8 cellular contexts compared by ENCODE assay signal in the genomic region with DNA sequence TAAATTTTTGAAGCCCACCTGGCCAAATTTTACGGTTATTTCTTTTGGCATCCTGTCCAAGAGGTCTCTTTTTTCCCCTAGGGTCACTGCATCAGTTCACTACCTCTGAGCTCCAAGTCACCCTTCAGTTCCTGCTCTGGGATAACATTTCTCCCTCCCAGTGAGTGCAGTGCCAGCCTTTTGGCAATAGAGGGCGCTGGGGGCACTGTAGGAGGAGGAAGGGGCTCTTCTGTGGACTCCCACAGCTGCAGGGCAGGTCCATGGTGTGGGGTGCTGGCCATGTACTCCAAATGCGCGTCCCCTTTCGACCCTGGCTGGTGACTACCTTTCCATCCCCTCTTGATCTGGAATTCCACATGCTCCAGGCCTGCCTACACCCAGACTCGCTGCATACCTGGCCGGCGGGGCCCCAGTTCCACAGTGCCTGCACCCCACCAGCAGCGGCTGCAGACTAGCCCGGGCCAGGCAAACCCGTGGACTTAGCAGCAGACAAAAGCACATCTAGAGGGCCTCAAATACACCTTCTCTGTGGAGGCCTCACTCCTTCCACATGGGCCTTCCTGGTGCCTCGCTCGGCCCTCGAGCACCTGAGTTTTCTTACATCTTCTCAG. TPM values are rescaled to one million over a fixed set of nuclear protein-coding genes. Genes with fewer than 3 reads are reported as not detected.
DNase-seq lines count a peak whose midpoint lies in the region; ATAC-seq, FAIRE-seq and TF ChIP-seq lines count a peak whose summit lies in the region.

No MANE protein-coding gene starts in this region.

- no peak for TF ChIP-seq POLR2A in K562 (conservative IDR thresholded peaks at IDR 0.05)

- H3K27ac ChIP-seq in BLaER1 (0 out of 2 replicates have a peak overlapping the region, but pooled peaks have one; percentile 23), K562 (ENCODE audit: extremely low read depth, low read depth, low read length) (no peak overlapping the region), mesenchymal stem cell (ENCODE audit: low read length, poor library complexity, severe bottlenecking) (no peak overlapping the region)

- no peak overlapping the region for H3K14ac ChIP-seq in mesenchymal stem cell (ENCODE audit: low read length in 2 of 2)

- no peak for TF ChIP-seq EP300 in K562 (IDR thresholded peaks at IDR 0.05; ENCODE audit: low read length)

- peak overlapping the region; percentile 30 for H4K8ac ChIP-seq in mesenchymal stem cell (ENCODE audit: low read length)

- H3K4ac ChIP-seq in mesenchymal stem cell (ENCODE audit: low read depth in 1 of 2, low read length in 2 of 2) = no peak overlapping the region

- H2AFZ ChIP-seq in K562 (ENCODE audit: low read depth, low read length) (no peak overlapping the region), mesenchymal stem cell (ENCODE audit: low read depth, low read length) (no peak overlapping the region)

- CTCF ChIA-PET in K562 (lab: Yijun Ruan, JAX; ENCODE audit: low intra/inter-chr PET ratio) = interaction anchor here (0.9 kb wide), 1 partner anchor 45 kb away, joined by 3 read pairs; no protein-coding TSS in a partner anchor

- 42% methylated on average over 14 of the region's 14 CpGs for WGBS in K562 (ENCODE audit: insufficient coverage, low coverage, missing lambda C conversion rate)
- WGBS in mesenchymal stem cell = 83% methylated on average over 13 of the region's 14 CpGs

- no peak overlapping the region for H2BK12ac ChIP-seq in mesenchymal stem cell (ENCODE audit: low read length in 2 of 2)

- no peak overlapping the region for H3K18ac ChIP-seq in mesenchymal stem cell (ENCODE audit: low read depth in 1 of 2, low read length in 2 of 2)

- DNase-seq in GM12865 (ENCODE audit: low read depth) (no peak), NOMO-1 treated with dmso at 0.1 percent for 144 hours (lab: John Stamatoyannopoulos, UW; ENCODE audit: unreplicated experiment) (peak; percentile 16), K562 (ENCODE audit: extremely low read depth in 1 of 4, low spot score in 3 of 4) (peak; percentile 66 to 80 (median 68)), mesenchymal stem cell (no peak)

- H3K79me2 ChIP-seq in K562 (ENCODE audit: control insufficient read depth, insufficient read depth, low read length) = no peaks in the 10 kb centered on the region

- no peaks in the 10 kb centered on the region for H3K36me3 ChIP-seq in BLaER1
- no peaks in the 10 kb centered on the region for H3K36me3 ChIP-seq in K562 (ENCODE audit: control insufficient read depth, insufficient read depth, low read length)
- no peaks in the 10 kb centered on the region for H3K36me3 ChIP-seq in mesenchymal stem cell (ENCODE audit: control insufficient read depth in 1 of 2, insufficient read depth in 2 of 2, low read depth in 1 of 2, low read length in 2 of 2)

- H4K91ac ChIP-seq in mesenchymal stem cell (ENCODE audit: low read length) = no peak overlapping the region

- H3K9ac ChIP-seq in BLaER1 = no peak overlapping the region
- no peak overlapping the region for H3K9ac ChIP-seq in K562 (ENCODE audit: insufficient read depth in 1 of 2, low read depth in 2 of 2, low read length in 2 of 2)
- no peak overlapping the region for H3K9ac ChIP-seq in mesenchymal stem cell (ENCODE audit: low read length)

- no peaks in the 10 kb centered on the region for H3K79me1 ChIP-seq in mesenchymal stem cell (replicated peaks; ENCODE audit: low read length, poor library complexity, severe bottlenecking)

- in situ Hi-C loops in K562 (cut with MboI) = no loop called here

- H2BK5ac ChIP-seq in mesenchymal stem cell (ENCODE audit: low read depth, low read length, poor library complexity, severe bottlenecking) = no peak overlapping the region

- no peak overlapping the region for H3K23ac ChIP-seq in mesenchymal stem cell (ENCODE audit: low read length in 2 of 2)

- BruUV-seq in K562 (replicated peaks; lab: Mats Ljungman, UMichigan) = no TSS peak

- H3K9me1 ChIP-seq in K562 (ENCODE audit: control insufficient read depth, insufficient read depth, low read length) = no peaks in the 10 kb centered on the region

- H3K27me3 ChIP-seq in BLaER1 (no peaks in the 10 kb centered on the region), K562 (ENCODE audit: control insufficient read depth in 2 of 2, insufficient read depth in 2 of 2, low read length in 2 of 2) (peaks cover 2 to 16% of the 10 kb centered on the region in 2 experiments; a peak in 3 of 5 replicates), mesenchymal stem cell (ENCODE audit: control insufficient read depth in 1 of 2, insufficient read depth in 1 of 2, low read length in 2 of 2) (no peaks in the 10 kb centered on the region)

- FAIRE-seq in K562 (lab: Jason Lieb, UNC) = peak; percentile 81

- peaks cover 80% of the 10 kb centered on the region for H3K4me1 ChIP-seq in BLaER1
- H3K4me1 ChIP-seq in K562 (replicated peaks in 1 of 2; ENCODE audit: control insufficient read depth in 2 of 2, insufficient read depth in 2 of 2, low read length in 2 of 2) = peaks cover 0 to 6% of the 10 kb centered on the region in 2 experiments; a peak in 1 of 5 replicates
- H3K4me1 ChIP-seq in mesenchymal stem cell (ENCODE audit: control insufficient read depth, insufficient read depth, low read depth, low read length) = no peaks in the 10 kb centered on the region

- H4K20me1 ChIP-seq in BLaER1 (no peaks in the 10 kb centered on the region), K562 (replicated peaks; ENCODE audit: control insufficient read depth, insufficient read depth, low read length) (0 out of 2 replicates have a peak, but pooled peaks cover 8% of the 10 kb centered on the region)

- H2BK15ac ChIP-seq in mesenchymal stem cell (ENCODE audit: low read depth, poor library complexity, severe bottlenecking) = no peak overlapping the region

- peak; percentile 57 for TF ChIP-seq CTCF in GM12865 (IDR thresholded peaks at IDR 0.05; ENCODE audit: insufficient read depth, low read depth, low read length, missing control alignments)
- peak; percentile 83 to 94 (median 83) for TF ChIP-seq CTCF in K562 (IDR thresholded peaks at IDR 0.05 in 2 of 3, conservative IDR thresholded peaks at IDR 0.05 in 1 of 3; ENCODE audit: insufficient read depth in 2 of 3, low read depth in 1 of 3, low read length in 3 of 3)

- intact Hi-C loops in K562 (cut with micrococcal nuclease) = loop anchor here (5.0 kb wide), 1 partner anchor 47 kb away; no protein-coding TSS in a partner anchor

- no peaks in the 10 kb centered on the region for H3K9me3 ChIP-seq in BLaER1
- no peaks in the 10 kb centered on the region for H3K9me3 ChIP-seq in K562 (replicated peaks; ENCODE audit: control insufficient read depth, insufficient read depth, low read depth, low read length)
- H3K9me3 ChIP-seq in mesenchymal stem cell (ENCODE audit: control insufficient read depth, low read length) = no peaks in the 10 kb centered on the region

- peak in 1 of 2 experiments; percentile 63; a peak in 2 of 4 replicates for TF ChIP-seq RAD21 in K562 (CRISPR knock-in tag; conservative IDR thresholded peaks at IDR 0.05 in 1 of 2, IDR thresholded peaks at IDR 0.05 in 1 of 2)

- no peak overlapping the region for H2BK120ac ChIP-seq in mesenchymal stem cell (ENCODE audit: low read depth, low read length)

- POLR2A ChIA-PET in K562 (lab: Yijun Ruan, JAX) = interaction anchor here (0.6 to 0.9 kb wide), 4 partner anchors 9 to 34 kb away, joined by 3 to 4 read pairs (median 3); no protein-coding TSS in a partner anchor

- H3K4me3 ChIP-seq in BLaER1 (no peak overlapping the region), GM12865 (ENCODE audit: low read depth, low read length) (no peak overlapping the region), K562 (no peak overlapping the region), mesenchymal stem cell (ENCODE audit: insufficient read depth in 1 of 2, low read depth in 1 of 2, low read length in 2 of 2) (no peak overlapping the region)

- ATAC-seq in K562 (peak; percentile 92), HG03432 (IDR thresholded peaks at IDR 0.05; ENCODE audit: unreplicated experiment) (no peak), HG02852 (IDR thresholded peaks at IDR 0.05; ENCODE audit: unreplicated experiment) (no peak), GM21515 (IDR thresholded peaks at IDR 0.05; ENCODE audit: unreplicated experiment) (no peak)

- no peak overlapping the region for H2AK5ac ChIP-seq in mesenchymal stem cell (ENCODE audit: low read length, severe bottlenecking)

- peak overlapping the region; percentile 34 for H3K4me2 ChIP-seq in BLaER1
- no peak overlapping the region for H3K4me2 ChIP-seq in K562 (ENCODE audit: insufficient read depth, low read length)
- H3K4me2 ChIP-seq in mesenchymal stem cell (ENCODE audit: low read length, poor library complexity, severe bottlenecking) = no peak overlapping the region

RNA-seq across cellular contexts. Expression of a gene that starts 20.3 kb away (rescaled TPM):
- total RNA-seq in K562 (2011; cell fraction: chromatin; rRNA removed; ENCODE audit: low replicate concordance) = 3.9 and 9.8 TPM in 2 replicates
- 5.9 and 7.5 TPM in 2 replicates for total RNA-seq in K562 (2011; cell fraction: nucleolus; rRNA removed)
- total RNA-seq in K562 (2011; cell fraction: nucleoplasm; rRNA removed) = 6.2 and 9.3 TPM in 2 replicates
- total RNA-seq in K562 (2014; rRNA removed) (8.2 and 14.7 TPM in 2 replicates), K562 (2014; rRNA removed; fragmentation: Illumina TruSeq; extraction: Trizol) (0.77 and 1.9 TPM in 2 replicates), K562 (2015; rRNA removed; fragmentation: Illumina TruSeq; extraction: Trizol) (4.8 and 4.9 TPM in 2 replicates), K562 (2021) (8.3 and 8.4 TPM in 2 replicates)
- polyA plus RNA-seq in K562 (2011; rRNA removed) (3.2 and 5.8 TPM in 2 replicates), K562 (2014; fragmentation: Illumina TruSeq; extraction: Trizol) (7.6 and 10.8 TPM in 2 replicates), K562 (2014; fragmentation: Nextera tagmentation; extraction: Ambion mirVana) (under 1 TPM; 0.13 to 0.94 TPM), K562 (2014; rRNA removed) (8.4 and 10.7 TPM in 2 replicates)
- 9.7 and 20.4 TPM in 2 replicates for polyA plus RNA-seq in K562 (2011; cell fraction: cytosol; rRNA removed)
- polyA plus RNA-seq in K562 (2011; cell fraction: nucleus; rRNA removed) = 4.3 and 6.6 TPM in 2 replicates
- polyA plus RNA-seq in K562 (2012) = 9.7 and 34.7 TPM in 2 replicates
- polyA minus RNA-seq in K562 (2011; rRNA and poly(A)+ RNA removed) = 1.6 and 2.2 TPM in 2 replicates
- 2.9 and 7.1 TPM in 2 replicates for polyA minus RNA-seq in K562 (2011; cell fraction: cytosol; rRNA and poly(A)+ RNA removed)
- polyA minus RNA-seq in K562 (2011; cell fraction: nucleus; rRNA and poly(A)+ RNA removed) = 3.5 and 6.0 TPM in 2 replicates
- 62.3 TPM for polyA plus RNA-seq in mesenchymal stem cell (2013, experiment 1 of 2)
- 64.2 TPM for polyA plus RNA-seq in mesenchymal stem cell (2013, experiment 2 of 2)

RNA-seq across cellular contexts. Expression of a gene that starts 29.5 kb away (rescaled TPM):
- total RNA-seq in K562 (2011; cell fraction: chromatin; rRNA removed; ENCODE audit: low replicate concordance) = 5.1 and 9.4 TPM in 2 replicates
- total RNA-seq in K562 (2011; cell fraction: nucleolus; rRNA removed) = 1.5 and 1.6 TPM in 2 replicates
- 4.0 and 4.5 TPM in 2 replicates for total RNA-seq in K562 (2011; cell fraction: nucleoplasm; rRNA removed)
- total RNA-seq in K562 (2014; rRNA removed) = 0.64 and 1.9 TPM in 2 replicates
- 0.36 and 0.41 TPM in 2 replicates for total RNA-seq in K562 (2014; rRNA removed; fragmentation: Illumina TruSeq; extraction: Trizol)
- total RNA-seq in K562 (2015; rRNA removed; fragmentation: Illumina TruSeq; extraction: Trizol) = 0.40 and 0.60 TPM in 2 replicates
- total RNA-seq in K562 (2021) = 3.3 TPM in 2 replicates
- 0.28 and 0.45 TPM in 2 replicates for polyA plus RNA-seq in K562 (2011; rRNA removed)
- 0.15 and 0.75 TPM in 2 replicates for polyA plus RNA-seq in K562 (2011; cell fraction: cytosol; rRNA removed)
- 0.73 and 2.4 TPM in 2 replicates for polyA plus RNA-seq in K562 (2011; cell fraction: nucleus; rRNA removed)
- polyA plus RNA-seq in K562 (2012) = 1.9 and 2.2 TPM in 2 replicates
- 0.73 and 1.7 TPM in 2 replicates for polyA plus RNA-seq in K562 (2014; fragmentation: Illumina TruSeq; extraction: Trizol)
- not detected for polyA plus RNA-seq in K562 (2014; fragmentation: Nextera tagmentation; extraction: Ambion mirVana)
- polyA plus RNA-seq in K562 (2014; rRNA removed) = 1.4 and 1.8 TPM in 2 replicates
- polyA minus RNA-seq in K562 (2011; rRNA and poly(A)+ RNA removed) = 0.27 and 0.77 TPM in 2 replicates
- polyA minus RNA-seq in K562 (2011; cell fraction: cytosol; rRNA and poly(A)+ RNA removed) = 0.67 TPM in 1 of 2 replicates, not detected in the other
- 0.89 and 1.2 TPM in 2 replicates for polyA minus RNA-seq in K562 (2011; cell fraction: nucleus; rRNA and poly(A)+ RNA removed)
- 0.01 TPM for polyA plus RNA-seq in mesenchymal stem cell (2013, experiment 1 of 2)
- polyA plus RNA-seq in mesenchymal stem cell (2013, experiment 2 of 2) = 0.03 TPM

RNA-seq across cellular contexts. Expression of a gene that starts 58.4 kb away (rescaled TPM):
- 5.1 and 21.8 TPM in 2 replicates for total RNA-seq in K562 (2011; cell fraction: chromatin; rRNA removed; ENCODE audit: low replicate concordance)
- total RNA-seq in K562 (2011; cell fraction: nucleolus; rRNA removed) = 24.3 and 26.3 TPM in 2 replicates
- 14.4 and 20.2 TPM in 2 replicates for total RNA-seq in K562 (2011; cell fraction: nucleoplasm; rRNA removed)
- 34.9 and 35.3 TPM in 2 replicates for total RNA-seq in K562 (2014; rRNA removed)
- 2.7 and 2.9 TPM in 2 replicates for total RNA-seq in K562 (2014; rRNA removed; fragmentation: Illumina TruSeq; extraction: Trizol)
- total RNA-seq in K562 (2015; rRNA removed; fragmentation: Illumina TruSeq; extraction: Trizol) = 13.0 and 14.6 TPM in 2 replicates
- total RNA-seq in K562 (2021) = 18.6 and 23.4 TPM in 2 replicates
- polyA plus RNA-seq in K562 (2011; rRNA removed) = 15.9 and 23.7 TPM in 2 replicates
- polyA plus RNA-seq in K562 (2011; cell fraction: cytosol; rRNA removed) = 40.2 and 99.4 TPM in 2 replicates
- 36.2 and 60.4 TPM in 2 replicates for polyA plus RNA-seq in K562 (2011; cell fraction: nucleus; rRNA removed)
- polyA plus RNA-seq in K562 (2012) = 19.5 and 30.7 TPM in 2 replicates
- 5.3 and 13.8 TPM in 2 replicates for polyA plus RNA-seq in K562 (2014; fragmentation: Illumina TruSeq; extraction: Trizol)
- 1 to 10 TPM in 1 of 2 experiments, under 1 TPM in 1; 0.90 to 2.1 TPM for polyA plus RNA-seq in K562 (2014; fragmentation: Nextera tagmentation; extraction: Ambion mirVana)
- 30.7 and 35.3 TPM in 2 replicates for polyA plus RNA-seq in K562 (2014; rRNA removed)
- polyA minus RNA-seq in K562 (2011; rRNA and poly(A)+ RNA removed) = 2.4 and 3.3 TPM in 2 replicates
- polyA minus RNA-seq in K562 (2011; cell fraction: cytosol; rRNA and poly(A)+ RNA removed) = 4.8 and 7.6 TPM in 2 replicates
- polyA minus RNA-seq in K562 (2011; cell fraction: nucleus; rRNA and poly(A)+ RNA removed) = 7.4 and 8.0 TPM in 2 replicates
- polyA plus RNA-seq in mesenchymal stem cell (2013, experiment 1 of 2) = 66.8 TPM
- 66.1 TPM for polyA plus RNA-seq in mesenchymal stem cell (2013, experiment 2 of 2)

Comparison
In these comparisons a context has a peak if more than half of its experiments do, and no peak if none do; other contexts are left out.
1. DNase-seq: peak in NOMO-1 treated with dmso at 0.1 percent for 144 hours (single experiment) and K562 (4 of 4); none in GM12865 (single experiment) and mesenchymal stem cell (single experiment).